8 cellular contexts compared by ENCODE assay signal in genomic region chr12:54258286-54258685, GRCh38. TPM values are rescaled to one million over a fixed set of nuclear protein-coding genes. Genes with fewer than 3 reads are reported as not detected.
DNase-seq lines count a peak whose midpoint lies in the region; ATAC-seq and TF ChIP-seq lines count a peak whose summit lies in the region.

No MANE protein-coding gene starts in this region.

- no peak overlapping the region for H3K4me3 Mint-ChIP-seq in CD8-positive, alpha-beta T cell

- H2BK15ac ChIP-seq in IMR-90 (ENCODE audit: low read depth, low read length), result peak overlapping the region; percentile 96; the same call in 2 of the 3 replicates

- H3K27ac ChIP-seq in IMR-90 (ENCODE audit: insufficient read depth, low read length) (peak overlapping the region; percentile 70), muscle layer of duodenum (ENCODE audit: low read length) (peak overlapping the region; percentile 84)
- no peak overlapping the region for H3K27ac ChIP-seq in CD8-positive, alpha-beta T cell (ENCODE audit: low read depth, low read length)

- in situ Hi-C loops in IMR-90 (cut with MboI; ENCODE audit: low sequenced_read_pairs), result no loop called here

- peak overlapping the region; percentile 85 for H3K18ac ChIP-seq in IMR-90 (ENCODE audit: low read depth, low read length)

- H4K20me1 ChIP-seq in IMR-90 (ENCODE audit: insufficient read depth, low read length), result no peaks in the 10 kb centered on the region

- CTCF ChIA-PET in IMR-90 (lab: Yijun Ruan, JAX), result interaction anchor here (1.5 kb wide), 1 partner anchor 110 kb away, joined by 4 read pairs; no protein-coding TSS in a partner anchor
- CTCF ChIA-PET in CD8-positive, alpha-beta T cell (lab: Charles Lee), result interaction anchor here (0.8 to 2.6 kb wide), 7 partner anchors 10 to 141 kb away, joined by 3 to 7 read pairs (median 3); partner anchors contain the start of gene COPZ1

- peaks cover 25 to 74% of the 10 kb centered on the region in 2 experiments for H3K79me1 ChIP-seq in IMR-90 (ENCODE audit: low read depth in 1 of 2, low read length in 2 of 2)

- DNase-seq in AG20443 (ENCODE audit: low spot score), result peak; percentile 25
- DNase-seq in IMR-90, result peak; percentile 70
- peak; percentile 75 for DNase-seq in choroid plexus epithelial cell (ENCODE audit: low read depth)
- DNase-seq in CD8-positive, alpha-beta T cell, result no peak
- DNase-seq in NCI-H526 (lab: John Stamatoyannopoulos, UW), result no peak

- peaks cover 6% of the 10 kb centered on the region for H3K9me1 ChIP-seq in IMR-90 (ENCODE audit: insufficient read depth, low read length)

- peak overlapping the region; percentile 67 for H3K23ac ChIP-seq in IMR-90 (ENCODE audit: low read depth, low read length)

- H3K36me3 ChIP-seq in IMR-90 (ENCODE audit: control insufficient read depth, insufficient read depth, low read length) (peaks cover 10% of the 10 kb centered on the region), muscle layer of duodenum (ENCODE audit: control insufficient read depth in 1 of 2, insufficient read depth in 2 of 2, low read length in 2 of 2) (peaks cover 15 to 37% of the 10 kb centered on the region in 2 donors)
- H3K36me3 ChIP-seq in CD8-positive, alpha-beta T cell (ENCODE audit: insufficient read depth, low read length), result peaks cover 12% of the 10 kb centered on the region

- peak overlapping the region; percentile 87 for H2BK5ac ChIP-seq in IMR-90 (ENCODE audit: low read depth, low read length, poor library complexity, severe bottlenecking)

- TF ChIP-seq POLR2A in IMR-90 (IDR thresholded peaks at IDR 0.05; ENCODE audit: low read depth, low read length), result no peak

- H3K9me3 ChIP-seq in IMR-90 (ENCODE audit: control insufficient read depth, insufficient read depth, low read length), result no peaks in the 10 kb centered on the region
- no peaks in the 10 kb centered on the region for H3K9me3 ChIP-seq in muscle layer of duodenum (ENCODE audit: control insufficient read depth in 1 of 2, low read length in 2 of 2)
- H3K9me3 ChIP-seq in CD8-positive, alpha-beta T cell (ENCODE audit: low read length), result no peaks in the 10 kb centered on the region

- peaks cover 19% of the 10 kb centered on the region for H3K4me1 ChIP-seq in IMR-90 (ENCODE audit: control insufficient read depth, insufficient read depth, low read length)
- H3K4me1 ChIP-seq in muscle layer of duodenum (ENCODE audit: control insufficient read depth in 1 of 2, insufficient read depth in 2 of 2, low read length in 2 of 2), result peaks cover 8 to 18% of the 10 kb centered on the region in 2 donors
- H3K4me1 ChIP-seq in CD8-positive, alpha-beta T cell (ENCODE audit: insufficient read depth, low read length), result peaks cover 13% of the 10 kb centered on the region

- H3K4me3 ChIP-seq in IMR-90 (ENCODE audit: insufficient read depth, low read depth, low read length) (no peak overlapping the region), choroid plexus epithelial cell (ENCODE audit: low read depth, low read length) (no peak overlapping the region), muscle layer of duodenum (ENCODE audit: low read depth in 1 of 2, low read length in 2 of 2) (no peak overlapping the region)
- no peak overlapping the region for H3K4me3 ChIP-seq in CD8-positive, alpha-beta T cell (ENCODE audit: low read depth, low read length)

- peak overlapping the region; percentile 83 to 89 for H4K8ac ChIP-seq in IMR-90 (ENCODE audit: low read depth in 2 of 2, low read length in 2 of 2)

- no peaks in the 10 kb centered on the region for H3K27me3 Mint-ChIP-seq in CD8-positive, alpha-beta T cell (ENCODE audit: low read depth)

- H2BK20ac ChIP-seq in IMR-90 (ENCODE audit: low read depth, low read length), result peak overlapping the region; percentile 88

- H3K9me3 Mint-ChIP-seq in CD8-positive, alpha-beta T cell, result no peaks in the 10 kb centered on the region

- no peak overlapping the region for H3K27ac Mint-ChIP-seq in CD8-positive, alpha-beta T cell

- peaks cover 31% of the 10 kb centered on the region for H3K36me3 Mint-ChIP-seq in CD8-positive, alpha-beta T cell

- H3K27me3 ChIP-seq in IMR-90 (ENCODE audit: control insufficient read depth, insufficient read depth, low read length), result no peaks in the 10 kb centered on the region
- no peaks in the 10 kb centered on the region for H3K27me3 ChIP-seq in muscle layer of duodenum (ENCODE audit: low read depth, low read length)
- H3K27me3 ChIP-seq in CD8-positive, alpha-beta T cell (ENCODE audit: insufficient read depth, low read length), result no peaks in the 10 kb centered on the region

- H4K91ac ChIP-seq in IMR-90 (ENCODE audit: insufficient read depth, low read depth, low read length), result peak overlapping the region; percentile 91

- POLR2A ChIA-PET in IMR-90 (lab: Charles Lee; ENCODE audit: unreplicated experiment), result interaction anchor here (0.5 to 0.7 kb wide), 2 partner anchors 9 to 25 kb away, joined by 3 to 10 read pairs; no protein-coding TSS in a partner anchor
- POLR2A ChIA-PET in CD8-positive, alpha-beta T cell (lab: Charles Lee), result interaction anchor here (2.8 kb wide), 1 partner anchor 22 kb away, joined by 16 read pairs; the partner anchor contains the start of genes CBX5 and HNRNPA1

- intact Hi-C loops in IMR-90 (cut with micrococcal nuclease), result loop anchor here (2.0 kb wide), 1 partner anchor 21 kb away; no protein-coding TSS in a partner anchor
- intact Hi-C loops in CD8-positive, alpha-beta T cell (cut with DNase I, micrococcal nuclease), result no loop called here

- H3K14ac ChIP-seq in IMR-90 (replicated peaks; ENCODE audit: low read depth, low read length), result peak overlapping the region; percentile 85

- H2AK9ac ChIP-seq in IMR-90 (replicated peaks; ENCODE audit: low read depth, low read length, poor library complexity), result no peak overlapping the region

- peak overlapping the region; percentile 31; the same call in 1 of the 2 replicates for H3K4me2 ChIP-seq in IMR-90 (ENCODE audit: low read depth, low read length)

- H3K9ac ChIP-seq in IMR-90 (ENCODE audit: low read depth, low read length), result peak overlapping the region; percentile 65; the same call in 1 of the 2 replicates

- 0 out of 2 replicates have a peak, but pooled peaks have one; percentile 3 for ATAC-seq in IMR-90 (ENCODE audit: low read depth)
- ATAC-seq in CD8-positive, alpha-beta T cell, result no peak
- ATAC-seq in GM19463 (IDR thresholded peaks at IDR 0.05; ENCODE audit: unreplicated experiment), result no peak
- no peak for ATAC-seq in HG03095 (IDR thresholded peaks at IDR 0.05; ENCODE audit: unreplicated experiment)

- peak overlapping the region; percentile 91 for H3K56ac ChIP-seq in IMR-90 (ENCODE audit: extremely low read depth, insufficient read depth, low read length)

- no peak for TF ChIP-seq RAD21 in IMR-90 (IDR thresholded peaks at IDR 0.05; ENCODE audit: low read length)

- H3K4me1 Mint-ChIP-seq in CD8-positive, alpha-beta T cell (ENCODE audit: low read depth), result peaks cover 22% of the 10 kb centered on the region

- peak overlapping the region; percentile 90 for H4K5ac ChIP-seq in IMR-90 (ENCODE audit: low read depth, low read length)

- peak overlapping the region; percentile 93 for H2BK120ac ChIP-seq in IMR-90 (ENCODE audit: low read depth, low read length)

- peak overlapping the region; percentile 86 for H2AK5ac ChIP-seq in IMR-90 (ENCODE audit: low read depth, low read length)

- H3K4ac ChIP-seq in IMR-90 (ENCODE audit: low read depth, low read length), result peak overlapping the region; percentile 84

- BruUV-seq in IMR-90 (replicated peaks; lab: Mats Ljungman, UMichigan), result no TSS peak

- TF ChIP-seq CTCF in IMR-90 (conservative IDR thresholded peaks at IDR 0.05; ENCODE audit: low read depth, low read length) (no peak), choroid plexus epithelial cell (conservative IDR thresholded peaks at IDR 0.05; ENCODE audit: low read depth, low read length) (no peak)
- TF ChIP-seq CTCF in CD8-positive, alpha-beta T cell (IDR thresholded peaks at IDR 0.05), result no peak

- dilution Hi-C loops in IMR-90 (cut with HindIII; ENCODE audit: low sequenced_read_pairs, unreplicated experiment), result no loop called here

- no peak overlapping the region for H2AFZ ChIP-seq in IMR-90 (replicated peaks; ENCODE audit: low read length, poor library complexity)

TF ChIP-seq in IMR-90, 13 proteins besides CTCF, POLR2A, EP300 and RAD21:
- TF ChIP-seq MXI1 (IDR thresholded peaks at IDR 0.05; ENCODE audit: borderline replicate concordance, low read depth, low read length) (no peak), CEBPB (IDR thresholded peaks at IDR 0.05; ENCODE audit: low read depth, low read length) (no peak), RFX5 (IDR thresholded peaks at IDR 0.05; ENCODE audit: low read depth, low read length) (no peak), MAZ (IDR thresholded peaks at IDR 0.05; ENCODE audit: borderline replicate concordance, low read depth, low read length) (no peak), BHLHE40 (IDR thresholded peaks at IDR 0.05; ENCODE audit: low read depth, low read length) (no peak)

RNA-seq across cellular contexts. Expression of gene CBX5, which starts 21.6 kb away (rescaled TPM):
- total RNA-seq in IMR-90 (2012; rRNA removed), result 40.9 and 66.9 TPM in 2 replicates
- 15.3 and 18.0 TPM in 2 replicates for polyA plus RNA-seq in IMR-90 (2012; rRNA removed)
- polyA plus RNA-seq in IMR-90 (2012; cell fraction: cytosol; rRNA removed), result 3.8 and 5.5 TPM in 2 replicates
- polyA plus RNA-seq in IMR-90 (2012; cell fraction: nucleus; rRNA removed; ENCODE audit: low replicate concordance), result 2.4 and 10.2 TPM in 2 replicates
- 10 to 100 TPM; 26.1 to 26.7 TPM for total RNA-seq in CD8-positive, alpha-beta T cell

RNA-seq across cellular contexts. Expression of gene HNRNPA1, which starts 22.2 kb away (rescaled TPM):
- 1,291 and 1,409 TPM in 2 replicates for total RNA-seq in IMR-90 (2012; rRNA removed)
- polyA plus RNA-seq in IMR-90 (2012; rRNA removed), result 631 and 747 TPM in 2 replicates
- polyA plus RNA-seq in IMR-90 (2012; cell fraction: cytosol; rRNA removed), result 536 and 830 TPM in 2 replicates
- polyA plus RNA-seq in IMR-90 (2012; cell fraction: nucleus; rRNA removed; ENCODE audit: low replicate concordance), result 116 and 626 TPM in 2 replicates
- 1,000 to 10,000 TPM; 1,967 to 1,977 TPM for total RNA-seq in CD8-positive, alpha-beta T cell

RNA-seq across cellular contexts. Expression of gene NFE2, which starts 42.5 kb away (rescaled TPM):
- 0.18 and 0.28 TPM in 2 replicates for total RNA-seq in IMR-90 (2012; rRNA removed)
- 0.17 and 0.32 TPM in 2 replicates for polyA plus RNA-seq in IMR-90 (2012; rRNA removed)
- polyA plus RNA-seq in IMR-90 (2012; cell fraction: cytosol; rRNA removed), result 0.39 and 0.62 TPM in 2 replicates
- 0.17 and 0.46 TPM in 2 replicates for polyA plus RNA-seq in IMR-90 (2012; cell fraction: nucleus; rRNA removed; ENCODE audit: low replicate concordance)
- not detected for total RNA-seq in CD8-positive, alpha-beta T cell

Comparison
In these comparisons a context has a peak if more than half of its experiments do, and no peak if none do; other contexts are left out.
1. DNase-seq: peak in AG20443 (single experiment), IMR-90 (single experiment) and choroid plexus epithelial cell (single experiment); none in CD8-positive, alpha-beta T cell (0 of 7) and NCI-H526 (0 of 2).